Comparison of ENCODE assay signal across 1 cellular context in genomic region chr11:48361289-48361688, GRCh38. TPM values are rescaled to one million over a fixed set of nuclear protein-coding genes. Genes with fewer than 3 reads are reported as not detected.
"Had no signal": no experiment of that assay in that cellular context is flagged by ENCODE, and none has a peak within 500 bp of the region (broad histone marks: within the 10 kb centered on the region; RNA-seq: fewer than 3 reads in every experiment).

No MANE protein-coding gene starts in this region.

RNA-seq across cellular contexts. Expression of gene OR4C5, which starts 5.0 kb away (rescaled TPM):
- polyA plus RNA-seq: GM12878 had no signal

RNA-seq across cellular contexts. Expression of gene OR4C3, which starts 36.6 kb away (rescaled TPM):
- polyA plus RNA-seq: GM12878 had no signal

RNA-seq across cellular contexts. Expression of gene OR4S1, which starts 55.3 kb away (rescaled TPM):
- polyA plus RNA-seq: GM12878 had no signal
